23 cellular contexts compared by ENCODE assay signal in genomic region chr17:75094871-75095399, GRCh38. TPM values are rescaled to one million over a fixed set of nuclear protein-coding genes. Genes with fewer than 3 reads are reported as not detected.
DNase-seq lines count a peak whose midpoint lies in the region; ATAC-seq and TF ChIP-seq lines count a peak whose summit lies in the region.
"Had no signal": no experiment of that assay in that cellular context is flagged by ENCODE, and none has a peak within 500 bp of the region (broad histone marks: within the 10 kb centered on the region; RNA-seq: fewer than 3 reads in every experiment).

No MANE protein-coding gene starts in this region.

- H3K18ac ChIP-seq in neuronal stem cell (ENCODE audit: low read length): no peak overlapping the region

- H3K36me3 ChIP-seq in SK-N-SH (replicated peaks in 1 of 2; ENCODE audit: control insufficient read depth in 1 of 2, insufficient read depth in 2 of 2, low read length in 1 of 2): no peaks in the 10 kb centered on the region
- no peaks in the 10 kb centered on the region for H3K36me3 ChIP-seq in hepatocyte (replicated peaks; ENCODE audit: insufficient read depth, low read depth)
- H3K36me3 ChIP-seq in neuronal stem cell (replicated peaks in 1 of 2; ENCODE audit: control insufficient read depth in 2 of 2, insufficient read depth in 2 of 2, low read length in 2 of 2): no peaks in the 10 kb centered on the region
- peaks cover 11% of the 10 kb centered on the region for H3K36me3 ChIP-seq in upper lobe of right lung

- CTCF ChIA-PET in SK-N-SH (lab: Yijun Ruan, JAX): interaction anchor here (0.7 to 3.0 kb wide), 6 partner anchors 11 to 133 kb away, joined by 3 to 43 read pairs (median 5); partner anchors contain the start of gene NT5C

- no peak overlapping the region for H3K23ac ChIP-seq in neuronal stem cell (ENCODE audit: low read depth, low read length, poor library complexity)

- no peak overlapping the region for H3K14ac ChIP-seq in neuronal stem cell (ENCODE audit: low read length)

- H2AK5ac ChIP-seq in neuronal stem cell (ENCODE audit: low read depth, low read length): peak overlapping the region; percentile 25

- H4K8ac ChIP-seq in neuronal stem cell (ENCODE audit: low read depth, low read length): no peak overlapping the region

- ATAC-seq in SK-N-SH treated with all-trans-retinoic acid at 6 μM for 48 hours (no peak; the same call in 2 of the 3 replicates), upper lobe of right lung (no peak), HG03469 (IDR thresholded peaks at IDR 0.05; ENCODE audit: unreplicated experiment) (no peak)
- ATAC-seq: activated CD4-positive, alpha-beta T cell treated with anti-CD3 and anti-CD28 coated beads for 36 hours; heart left ventricle; left ventricle myocardium superior; stimulated activated naive B cell treated with anti-CD40 and anti-IgM and Interleukin-4, amounts not matched to agents 10 μg/mL and 1 μg/mL and 100 μg/mL, for 72 hours had no signal

- H3K9ac ChIP-seq in SK-N-SH (no peak overlapping the region), neuronal stem cell (ENCODE audit: low read depth, low read length, poor library complexity) (peak overlapping the region; percentile 30)

- H3K4me1 ChIP-seq in SK-N-SH (ENCODE audit: control insufficient read depth in 1 of 2, insufficient read depth in 2 of 2, low read depth in 1 of 2, low read length in 1 of 2) (peaks cover 0 to 5% of the 10 kb centered on the region in 2 experiments; a peak in 1 of 4 replicates), hepatocyte (ENCODE audit: insufficient read depth) (peaks cover 46% of the 10 kb centered on the region), neuronal stem cell (ENCODE audit: control insufficient read depth in 2 of 2, insufficient read depth in 1 of 2, low read depth in 1 of 2, low read length in 2 of 2) (peaks cover 9 to 19% of the 10 kb centered on the region in 2 donors), upper lobe of right lung (peaks cover 45% of the 10 kb centered on the region)

- H3K4ac ChIP-seq in neuronal stem cell (ENCODE audit: low read length): no peak overlapping the region

- H4K20me1 ChIP-seq in SK-N-SH (ENCODE audit: insufficient read depth): no peaks in the 10 kb centered on the region
- H4K20me1 ChIP-seq in hepatocyte (ENCODE audit: insufficient read depth, poor library complexity, severe bottlenecking): no peaks in the 10 kb centered on the region

- H3K4me2 ChIP-seq in SK-N-SH (no peak overlapping the region), hepatocyte (no peak overlapping the region), neuronal stem cell (ENCODE audit: insufficient read depth, low read length, poor library complexity, severe bottlenecking) (no peak overlapping the region)

- no peak overlapping the region for H2BK12ac ChIP-seq in neuronal stem cell (ENCODE audit: low read length)

- no peak overlapping the region for H3K4me3 ChIP-seq in SK-N-SH (ENCODE audit: low read depth in 2 of 2, low read length in 1 of 2)
- no peak overlapping the region for H3K4me3 ChIP-seq in hepatocyte
- H3K4me3 ChIP-seq in neuronal stem cell (ENCODE audit: low read length in 2 of 2): no peak overlapping the region
- H3K4me3 ChIP-seq in upper lobe of right lung: no peak overlapping the region
- H3K4me3 ChIP-seq: heart left ventricle had no signal

- H3K79me2 ChIP-seq in SK-N-SH (ENCODE audit: insufficient read depth) (no peaks in the 10 kb centered on the region), hepatocyte (peaks cover 33% of the 10 kb centered on the region)

- H3K79me1 ChIP-seq in neuronal stem cell (ENCODE audit: low read depth, low read length): no peaks in the 10 kb centered on the region

- H3K27me3 ChIP-seq in SK-N-SH (ENCODE audit: insufficient read depth): no peaks in the 10 kb centered on the region
- no peaks in the 10 kb centered on the region for H3K27me3 ChIP-seq in hepatocyte
- H3K27me3 ChIP-seq in neuronal stem cell (ENCODE audit: control insufficient read depth in 3 of 3, insufficient read depth in 3 of 3, low read depth in 1 of 3, low read length in 3 of 3): no peaks in the 10 kb centered on the region
- no peaks in the 10 kb centered on the region for H3K27me3 ChIP-seq in upper lobe of right lung
- H3K27me3 ChIP-seq: heart left ventricle had no signal

- TF ChIP-seq RAD21 in SK-N-SH (IDR thresholded peaks at IDR 0.05; ENCODE audit: low read length): no peak

- no peak overlapping the region for H2BK15ac ChIP-seq in neuronal stem cell (ENCODE audit: low read length)

- peaks cover 2% of the 10 kb centered on the region for H3F3A ChIP-seq in SK-N-SH (replicated peaks; ENCODE audit: insufficient read depth)

- H3K9me2 ChIP-seq in SK-N-SH (no peaks in the 10 kb centered on the region), hepatocyte (replicated peaks; ENCODE audit: insufficient read depth) (no peaks in the 10 kb centered on the region)

- H2AFZ ChIP-seq in SK-N-SH (ENCODE audit: low read depth): no peak overlapping the region
- H2AFZ ChIP-seq in hepatocyte: no peak overlapping the region
- H2AFZ ChIP-seq in neuronal stem cell (ENCODE audit: low read length): peak overlapping the region; percentile 75

- no peak overlapping the region for H4K91ac ChIP-seq in neuronal stem cell (ENCODE audit: low read depth, low read length, poor library complexity)

- no peak for TF ChIP-seq CTCF in SK-N-SH (IDR thresholded peaks at IDR 0.05)
- TF ChIP-seq CTCF in hepatocyte (IDR thresholded peaks at IDR 0.05; ENCODE audit: poor library complexity): no peak
- no peak for TF ChIP-seq CTCF in upper lobe of right lung (IDR thresholded peaks at IDR 0.05)

- POLR2A ChIA-PET in SK-N-SH (lab: Yijun Ruan, JAX): interaction anchor here (0.5 kb wide), 1 partner anchor 82 kb away, joined by 3 read pairs; no protein-coding TSS in a partner anchor

- H3K9me3 ChIP-seq in SK-N-SH (no peaks in the 10 kb centered on the region), hepatocyte (ENCODE audit: low read depth) (no peaks in the 10 kb centered on the region), neuronal stem cell (replicated peaks in 1 of 2; ENCODE audit: control insufficient read depth in 2 of 2, insufficient read depth in 1 of 2, low read depth in 1 of 2, low read length in 2 of 2) (no peaks in the 10 kb centered on the region), upper lobe of right lung (no peaks in the 10 kb centered on the region)
- H3K9me3 ChIP-seq: heart left ventricle had no signal

- no peak overlapping the region for H2BK120ac ChIP-seq in neuronal stem cell (ENCODE audit: low read depth, low read length)

- intact Hi-C loops in upper lobe of right lung (cut with DNase I): no loop called here

- H3K27ac ChIP-seq in SK-N-SH (ENCODE audit: low read depth in 2 of 2, low read length in 1 of 2) (no peak overlapping the region), hepatocyte (peak overlapping the region; percentile 99), neuronal stem cell (replicated peaks; ENCODE audit: low read length) (no peak overlapping the region), upper lobe of right lung (peak overlapping the region; percentile 81)
- H3K27ac ChIP-seq: 22Rv1 had no signal

- WGBS in SK-N-SH (ENCODE audit: low lambda C conversion rate): 76% methylated on average over 15 of the region's 16 CpGs
- 86% methylated on average over 16 of the region's 16 CpGs for WGBS in hepatocyte (ENCODE audit: low lambda C conversion rate, missing lambda C conversion rate)
- no CpG with 5 or more reads among the region's 16 CpGs for WGBS in neuronal stem cell (ENCODE audit: extremely low coverage in 2 of 2, insufficient read length in 2 of 2, insufficient replicate concordance in 1 of 2), 2 donors

- TF ChIP-seq EP300 in SK-N-SH (IDR thresholded peaks at IDR 0.05; ENCODE audit: borderline replicate concordance in 1 of 2, low read depth in 1 of 2, low read length in 1 of 2): no peak

- DNase-seq in SK-N-SH (peak; percentile 57), hepatocyte (ENCODE audit: low spot score) (no peak), neuronal stem cell (ENCODE audit: low spot score) (no peak), upper lobe of right lung (no peak), cerebellar nuclear complex (lab: John Stamatoyannopoulos, UW) (no peak), GM19240 (ENCODE audit: insufficient read length, low spot score) (no peak)
- DNase-seq: activated CD4-positive, alpha-beta T cell treated with anti-CD3 and anti-CD28 coated beads for 36 hours; activated naive CD4-positive, alpha-beta T cell treated with Interleukin-2 at 50 U/mL for 16 hours; activated T-cell treated with anti-CD3 and anti-CD28 coated beads, Interleukin-2, amount 50 U/mL, for 48 hours; amniotic stem cell; dermis blood vessel endothelial cell; DMS79; left ventricle myocardium superior; MM.1S; NCI-H1436 treated with DMSO at 0.1 percent for 48 hours; NCI-H2171; NCI-H524; stimulated activated CD4-positive, alpha-beta T cell treated with anti-CD3 and anti-CD28 coated beads, Interleukin-2, amount 100 ng/mL, for 24 hours; stimulated activated naive B cell treated with anti-CD40 and anti-IgM and Interleukin-4, amounts not matched to agents 10 μg/mL and 1 μg/mL and 100 μg/mL, for 72 hours had no signal

- no peak overlapping the region for H2BK5ac ChIP-seq in neuronal stem cell (ENCODE audit: low read length)

RNA-seq across cellular contexts. Expression of gene SLC16A5, which starts 7.2 kb away (rescaled TPM):
- 0.03 and 0.06 TPM in 2 replicates for polyA plus RNA-seq in SK-N-SH (2012; rRNA removed)
- polyA plus RNA-seq in SK-N-SH (2012; cell fraction: cytosol; rRNA removed): 0.03 TPM in 1 of 2 replicates, not detected in the other
- 0.06 TPM in 1 of 2 replicates, not detected in the other for polyA plus RNA-seq in SK-N-SH (2012; cell fraction: nucleus; rRNA removed)
- 11.9 and 12.7 TPM in 2 replicates for total RNA-seq in hepatocyte
- 12.8 and 15.8 TPM in 2 replicates for polyA plus RNA-seq in hepatocyte
- polyA plus RNA-seq in neuronal stem cell (2013, experiment 1 of 2): 7.7 TPM
- 7.9 TPM for polyA plus RNA-seq in neuronal stem cell (2013, experiment 2 of 2)
- total RNA-seq in upper lobe of right lung: 40.5 TPM

RNA-seq across cellular contexts. Expression of gene ARMC7, which starts 14.8 kb away (rescaled TPM):
- polyA plus RNA-seq in SK-N-SH (2012; rRNA removed) (7.3 and 10.8 TPM in 2 replicates), hepatocyte (4.0 and 4.5 TPM in 2 replicates)
- 5.9 and 7.9 TPM in 2 replicates for polyA plus RNA-seq in SK-N-SH (2012; cell fraction: cytosol; rRNA removed)
- polyA plus RNA-seq in SK-N-SH (2012; cell fraction: nucleus; rRNA removed): 10.6 and 11.4 TPM in 2 replicates
- total RNA-seq in hepatocyte (2.6 and 3.5 TPM in 2 replicates), upper lobe of right lung (18.0 TPM)
- polyA plus RNA-seq in neuronal stem cell (2013, experiment 1 of 2): 7.3 TPM
- polyA plus RNA-seq in neuronal stem cell (2013, experiment 2 of 2): 6.9 TPM

RNA-seq across cellular contexts. Expression of gene NT5C, which starts 36.6 kb away (rescaled TPM):
- polyA plus RNA-seq in SK-N-SH (2012; rRNA removed) (111 and 114 TPM in 2 replicates), hepatocyte (73.3 and 82.2 TPM in 2 replicates)
- polyA plus RNA-seq in SK-N-SH (2012; cell fraction: cytosol; rRNA removed): 53.5 and 66.8 TPM in 2 replicates
- polyA plus RNA-seq in SK-N-SH (2012; cell fraction: nucleus; rRNA removed): 316 and 454 TPM in 2 replicates
- total RNA-seq in hepatocyte (46.3 and 66.8 TPM in 2 replicates), upper lobe of right lung (35.8 TPM)
- 59.9 TPM for polyA plus RNA-seq in neuronal stem cell (2013, experiment 1 of 2)
- 58.9 TPM for polyA plus RNA-seq in neuronal stem cell (2013, experiment 2 of 2)

RNA-seq across cellular contexts. Expression of gene KCTD2, which starts 47.9 kb away (rescaled TPM):
- polyA plus RNA-seq in SK-N-SH (2012; rRNA removed) (27.5 and 34.2 TPM in 2 replicates), hepatocyte (10.1 and 12.7 TPM in 2 replicates)
- polyA plus RNA-seq in SK-N-SH (2012; cell fraction: cytosol; rRNA removed): 22.2 and 28.7 TPM in 2 replicates
- polyA plus RNA-seq in SK-N-SH (2012; cell fraction: nucleus; rRNA removed): 25.7 and 26.5 TPM in 2 replicates
- total RNA-seq in hepatocyte (17.5 and 19.1 TPM in 2 replicates), upper lobe of right lung (25.3 TPM)
- polyA plus RNA-seq in neuronal stem cell (2013, experiment 1 of 2): 24.7 TPM
- 24.7 TPM for polyA plus RNA-seq in neuronal stem cell (2013, experiment 2 of 2)

RNA-seq across cellular contexts. Expression of gene ATP5PD, which starts 48.2 kb away (rescaled TPM):
- 354 and 454 TPM in 2 replicates for polyA plus RNA-seq in SK-N-SH (2012; rRNA removed)
- 479 and 520 TPM in 2 replicates for polyA plus RNA-seq in SK-N-SH (2012; cell fraction: cytosol; rRNA removed)
- 154 and 185 TPM in 2 replicates for polyA plus RNA-seq in SK-N-SH (2012; cell fraction: nucleus; rRNA removed)
- 246 and 296 TPM in 2 replicates for total RNA-seq in hepatocyte
- 307 and 332 TPM in 2 replicates for polyA plus RNA-seq in hepatocyte
- 310 TPM for polyA plus RNA-seq in neuronal stem cell (2013, experiment 1 of 2)
- polyA plus RNA-seq in neuronal stem cell (2013, experiment 2 of 2): 301 TPM
- total RNA-seq in upper lobe of right lung: 155 TPM

Comparison
In these comparisons a context has a peak if more than half of its experiments do, and no peak if none do; other contexts are left out.
1. H3K27ac ChIP-seq: peak in hepatocyte (single experiment) and upper lobe of right lung (single experiment); none in SK-N-SH (0 of 2) and neuronal stem cell (single experiment).